ENCODE assay signal across 8 cellular contexts in the genomic region with DNA sequence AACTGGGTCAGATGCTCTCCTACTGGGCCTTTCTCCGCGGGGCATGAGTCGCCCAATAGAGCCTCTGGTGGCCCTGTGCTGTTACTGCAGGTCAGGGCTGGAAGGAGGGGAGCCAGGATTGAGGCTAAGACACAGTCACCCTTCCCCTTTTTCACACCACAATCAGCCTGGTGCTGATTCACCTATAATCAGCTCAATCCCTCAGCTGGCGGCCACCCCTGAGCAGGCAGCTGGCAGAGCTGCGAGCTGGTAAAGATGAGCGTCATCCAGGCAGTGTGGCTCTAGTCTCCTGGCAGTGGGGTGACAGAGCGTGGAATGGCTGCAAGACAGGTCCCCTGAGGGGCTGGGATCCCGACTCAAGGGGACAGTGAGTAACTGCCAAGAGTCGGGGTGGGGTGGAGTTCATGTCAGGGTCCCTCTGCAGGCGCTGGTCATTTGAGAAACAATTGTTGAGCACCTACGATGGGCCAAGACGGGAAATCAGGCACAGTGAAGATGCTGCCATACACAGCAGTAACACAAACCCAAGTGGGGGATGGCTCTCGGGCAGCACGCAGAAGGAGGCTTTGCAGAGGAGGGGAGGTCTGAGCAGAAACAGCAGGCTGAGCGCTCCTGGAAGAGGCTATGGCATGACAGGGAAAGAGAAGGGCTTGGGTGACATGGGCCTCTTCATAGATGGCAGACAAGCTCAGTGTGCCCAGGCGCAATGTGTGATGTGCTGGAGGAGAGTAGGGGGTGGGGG. TPM values are rescaled to one million over a fixed set of nuclear protein-coding genes. Genes with fewer than 3 reads are reported as not detected.
DNase-seq lines count a peak whose midpoint lies in the region; ATAC-seq lines count a peak whose summit lies in the region.

No MANE protein-coding gene starts in this region.

- H3K27me3 Mint-ChIP-seq in activated T-helper 2 cell treated with anti-CD3 and anti-CD28 coated beads, Interferon-gamma antibody, Interleukin-2, Interleukin-4, amounts not matched to agents 10 μg/mL and 5 μg/mL and 100 μg/mL, durations not matched to agents 14 hours and 24 hours and 36 hours (ENCODE audit: low read depth), result peaks cover 8% of the 10 kb centered on the region

- H3K4me3 Mint-ChIP-seq in activated T-helper 2 cell treated with anti-CD3 and anti-CD28 coated beads, Interferon-gamma antibody, Interleukin-2, Interleukin-4, amounts not matched to agents 10 μg/mL and 5 μg/mL and 100 μg/mL, durations not matched to agents 14 hours and 24 hours and 36 hours (ENCODE audit: low read depth), result no peak overlapping the region

- H3K9me3 Mint-ChIP-seq in activated T-helper 2 cell treated with anti-CD3 and anti-CD28 coated beads, Interferon-gamma antibody, Interleukin-2, Interleukin-4, amounts not matched to agents 10 μg/mL and 5 μg/mL and 100 μg/mL, durations not matched to agents 14 hours and 24 hours and 36 hours, result peaks cover 10% of the 10 kb centered on the region

- H3K36me3 Mint-ChIP-seq in activated T-helper 2 cell treated with anti-CD3 and anti-CD28 coated beads, Interferon-gamma antibody, Interleukin-2, Interleukin-4, amounts not matched to agents 10 μg/mL and 5 μg/mL and 100 μg/mL, durations not matched to agents 14 hours and 24 hours and 36 hours (ENCODE audit: low read depth), result peaks cover 7% of the 10 kb centered on the region

- no peak overlapping the region for H3K27ac Mint-ChIP-seq in activated T-helper 2 cell treated with anti-CD3 and anti-CD28 coated beads, Interferon-gamma antibody, Interleukin-2, Interleukin-4, amounts not matched to agents 10 μg/mL and 5 μg/mL and 100 μg/mL, durations not matched to agents 14 hours and 24 hours and 36 hours

- H3K4me1 Mint-ChIP-seq in activated T-helper 2 cell treated with anti-CD3 and anti-CD28 coated beads, Interferon-gamma antibody, Interleukin-2, Interleukin-4, amounts not matched to agents 10 μg/mL and 5 μg/mL and 100 μg/mL, durations not matched to agents 14 hours and 24 hours and 36 hours (ENCODE audit: low read depth), result peaks cover 7% of the 10 kb centered on the region

- DNase-seq in DMS153 (lab: John Stamatoyannopoulos, UW) (peak; percentile 27), RKO (ENCODE audit: low spot score) (peak; percentile 80), glomerular visceral epithelial cell (ENCODE audit: extremely low spot score) (peak; percentile 85), pons (ENCODE audit: low spot score) (peak; percentile 74), foreskin melanocyte (no peak)
- peak; percentile 36 for DNase-seq in activated T-helper 2 cell treated with anti-CD3 and anti-CD28 coated beads, Interferon-gamma antibody, Interleukin-2, Interleukin-4, amounts not matched to agents 10 μg/mL and 5 μg/mL and 100 μg/mL, durations not matched to agents 14 hours and 24 hours and 36 hours (ENCODE audit: low spot score)

- peak; percentile 91 for ATAC-seq in GM19467 (IDR thresholded peaks at IDR 0.05; ENCODE audit: unreplicated experiment)
- peak; percentile 91 for ATAC-seq in HG03520 (IDR thresholded peaks at IDR 0.05; ENCODE audit: unreplicated experiment)

- intact Hi-C loops in activated T-helper 2 cell treated with anti-CD3 and anti-CD28 coated beads, Interferon-gamma antibody, Interleukin-2, Interleukin-4, amounts not matched to agents 10 μg/mL and 5 μg/mL and 100 μg/mL, durations not matched to agents 14 hours and 24 hours and 36 hours (cut with micrococcal nuclease), result no loop called here

RNA-seq across cellular contexts. Expression of gene ATF3, which starts 21.8 kb away (rescaled TPM):
- 17.9 and 23.9 TPM in 2 replicates for total RNA-seq in activated T-helper 2 cell treated with anti-CD3 and anti-CD28 coated beads, Interferon-gamma antibody, Interleukin-2, Interleukin-4, amounts not matched to agents 10 μg/mL and 5 μg/mL and 100 μg/mL, durations not matched to agents 14 hours and 24 hours and 36 hours
